1 cellular context compared by ENCODE assay signal in genomic region chr2:36463365-36463764, GRCh38.
TF ChIP-seq lines count a peak whose summit lies in the region.

No MANE protein-coding gene starts in this region.

TF ChIP-seq in A549, 52 proteins besides CTCF, POLR2A, EP300 and RAD21:
- TF ChIP-seq TFCP2L1 (CRISPR knock-in tag; IDR thresholded peaks at IDR 0.05) (no peak), MAFK (IDR thresholded peaks at IDR 0.05; ENCODE audit: partially characterized antibody) (no peak), MYC (IDR thresholded peaks at IDR 0.05; ENCODE audit: borderline replicate concordance, low read length) (no peak), HEYL (CRISPR knock-in tag; IDR thresholded peaks at IDR 0.05) (no peak), ELK1 (IDR thresholded peaks at IDR 0.05; ENCODE audit: low read depth, low read length) (no peak), NFE2L2 (conservative IDR thresholded peaks at IDR 0.05; ENCODE audit: low read length) (no peak), ZSCAN20 (CRISPR knock-in tag; IDR thresholded peaks at IDR 0.05) (no peak), HOXB5 (CRISPR knock-in tag; IDR thresholded peaks at IDR 0.05) (no peak), PBX3 (IDR thresholded peaks at IDR 0.05) (no peak), BHLHE40 (IDR thresholded peaks at IDR 0.05; ENCODE audit: low read depth, low read length) (no peak), RARB (CRISPR knock-in tag; IDR thresholded peaks at IDR 0.05) (no peak)
TF ChIP-seq in A549: peak in this region for 0.
